In genomic region chr15:88834211-88834812, GRCh38 we compare ENCODE assay signal across 9 cellular contexts. TPM values are rescaled to one million over a fixed set of nuclear protein-coding genes. Genes with fewer than 3 reads are reported as not detected.
A peak's percentile ranks its signal among the peaks of the same experiment; 100 is the strongest.
DNase-seq lines count a peak whose midpoint lies in the region; ATAC-seq and TF ChIP-seq lines count a peak whose summit lies in the region.
"Had no signal": no experiment of that assay in that cellular context is flagged by ENCODE, and none has a peak within 500 bp of the region (broad histone marks: within the 10 kb centered on the region; RNA-seq: fewer than 3 reads in every experiment).

No MANE protein-coding gene starts in this region.

- TF ChIP-seq POLR2A in Peyer's patch (IDR thresholded peaks at IDR 0.05) = no peak

- peaks cover 9% of the 10 kb centered on the region for H3K4me1 Mint-ChIP-seq in stimulated activated naive CD8-positive, alpha-beta T cell treated with anti-CD3 and anti-CD28 coated beads, Interleukin-15, amount 100 ng/mL, for 72 hours

- no peak overlapping the region for H3K4me3 Mint-ChIP-seq in stimulated activated naive CD8-positive, alpha-beta T cell treated with anti-CD3 and anti-CD28 coated beads, Interleukin-15, amount 100 ng/mL, for 72 hours

- H3K9me3 Mint-ChIP-seq in stimulated activated naive CD8-positive, alpha-beta T cell treated with anti-CD3 and anti-CD28 coated beads, Interleukin-15, amount 100 ng/mL, for 72 hours = no peaks in the 10 kb centered on the region

- no peaks in the 10 kb centered on the region for H3K9me3 ChIP-seq in Peyer's patch

- no peaks in the 10 kb centered on the region for H3K4me1 ChIP-seq in Peyer's patch

- TF ChIP-seq CTCF in GM12872 (IDR thresholded peaks at IDR 0.05; ENCODE audit: insufficient read depth, low read depth, low read length) = peak; percentile 62
- TF ChIP-seq CTCF in Peyer's patch (IDR thresholded peaks at IDR 0.05) = peak in 4 of 6 experiments; percentile 49 to 56 (median 50)

- H3K4me3 ChIP-seq in Peyer's patch = no peak overlapping the region

- no peak overlapping the region for H3K27ac Mint-ChIP-seq in stimulated activated naive CD8-positive, alpha-beta T cell treated with anti-CD3 and anti-CD28 coated beads, Interleukin-15, amount 100 ng/mL, for 72 hours

- H3K27me3 Mint-ChIP-seq in stimulated activated naive CD8-positive, alpha-beta T cell treated with anti-CD3 and anti-CD28 coated beads, Interleukin-15, amount 100 ng/mL, for 72 hours = peaks cover 15% of the 10 kb centered on the region

- no peaks in the 10 kb centered on the region for H3K27me3 ChIP-seq in Peyer's patch

- peak; percentile 81 for ATAC-seq in stimulated activated naive CD8-positive, alpha-beta T cell treated with anti-CD3 and anti-CD28 coated beads, Interleukin-15, amount 100 ng/mL, for 72 hours
- no peak for ATAC-seq in HG02610 (IDR thresholded peaks at IDR 0.05; ENCODE audit: unreplicated experiment)
- ATAC-seq in GM18907 (IDR thresholded peaks at IDR 0.05; ENCODE audit: unreplicated experiment) = no peak
- no peak for ATAC-seq in HG03139 (IDR thresholded peaks at IDR 0.05; ENCODE audit: unreplicated experiment)

- H3K27ac ChIP-seq in Peyer's patch (no peak overlapping the region), caudate nucleus (ENCODE audit: low read depth, low read length) (no peak overlapping the region)

- H3K36me3 ChIP-seq in Peyer's patch = no peaks in the 10 kb centered on the region

- DNase-seq in Peyer's patch (peak in 2 of 3 donors; percentile 30 to 53), caudate nucleus (lab: John Stamatoyannopoulos, UW) (peak in 42 of 61 donors; percentile 3 to 64 (median 20)), kidney glomerular epithelial cell (lab: John Stamatoyannopoulos, UW) (peak; percentile 14)
- peak in 1 of 2 donors; percentile 20 for DNase-seq in stimulated activated naive CD8-positive, alpha-beta T cell treated with anti-CD3 and anti-CD28 coated beads, Interleukin-15, amount 100 ng/mL, for 72 hours

RNA-seq across cellular contexts. Expression of gene ACAN, which starts 31.1 kb away (rescaled TPM):
- under 1 TPM in 1 of 4 donors, not detected in 3; 0.38 TPM for total RNA-seq in Peyer's patch
- total RNA-seq: T-helper 1 cell treated with Interleukin-12 subunit alpha and Interleukin-12 subunit beta and Interleukin-4 antibody, amounts not matched to agents 30 ng/mL and 1 ng/mL, for 36 hours had no signal
